ENCODE assay signal across 13 cellular contexts in the genomic region with DNA sequence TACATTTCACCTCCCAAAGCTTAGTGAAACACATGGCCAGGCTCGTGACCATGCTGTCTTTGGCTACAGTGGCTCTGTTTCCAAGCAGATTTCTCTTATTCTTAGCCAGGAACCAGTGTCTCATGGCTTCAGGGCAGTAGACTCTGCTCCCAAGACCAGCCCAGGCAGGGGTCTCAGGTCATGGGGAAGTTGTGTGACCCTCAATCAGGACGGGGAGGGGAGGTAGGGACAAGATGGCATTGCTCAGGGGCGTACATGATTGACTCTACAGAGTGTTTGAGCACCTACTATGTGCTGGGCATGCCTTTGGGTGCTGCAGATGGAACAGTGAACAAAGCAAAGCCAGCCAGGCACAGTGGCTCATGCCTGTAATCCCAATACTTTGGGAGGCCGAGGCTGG.
DNase-seq lines count a peak whose midpoint lies in the region; ATAC-seq and TF ChIP-seq lines count a peak whose summit lies in the region.
"Had no signal": no experiment of that assay in that cellular context is flagged by ENCODE, and none has a peak within 500 bp of the region (broad histone marks: within the 10 kb centered on the region; RNA-seq: fewer than 3 reads in every experiment).

No MANE protein-coding gene starts in this region.

- no peak for TF ChIP-seq EP300 in suprapubic skin (IDR thresholded peaks at IDR 0.05)

- H3K27ac ChIP-seq in BLaER1 treated with 17β-estradiol and CSF1 and Interleukin-3, amounts not matched to agents 10 nM and 100 nM: no peak overlapping the region
- no peak overlapping the region for H3K27ac ChIP-seq in suprapubic skin
- no peak overlapping the region for H3K27ac ChIP-seq in CD8-positive, alpha-beta memory T cell (ENCODE audit: low read depth, low read length)

- ATAC-seq in activated CD8-positive, alpha-beta memory T cell treated with anti-CD3 and anti-CD28 coated beads, Interleukin-2, amount 10 ng/mL, durations not matched to agents 7 days and 5 days: no peak
- ATAC-seq in left lobe of liver: no peak

- DNase-seq in activated CD8-positive, alpha-beta memory T cell treated with anti-CD3 and anti-CD28 coated beads, Interleukin-2, amount 50 U/mL, for 48 hours: peak; percentile 29
- no peak for DNase-seq in activated CD8-positive, alpha-beta memory T cell treated with anti-CD3 and anti-CD28 coated beads, Interleukin-2, amount 10 ng/mL, durations not matched to agents 7 days and 5 days
- DNase-seq in left lobe of liver (ENCODE audit: low spot score): peak; percentile 8
- peak; percentile 49 to 56 for DNase-seq in suprapubic skin (ENCODE audit: low spot score in 2 of 2)
- DNase-seq in ecto neural progenitor cell (ENCODE audit: low spot score): no peak
- DNase-seq in kidney tubule cell (ENCODE audit: low spot score): no peak
- DNase-seq in CD8-positive, alpha-beta memory T cell: no peak
- DNase-seq: 8988T; C1 segment of cervical spinal cord; Caco-2; CD4-positive, CD25-positive, alpha-beta regulatory T cell had no signal

- H4K20me1 ChIP-seq in BLaER1 treated with 17β-estradiol and CSF1 and Interleukin-3, amounts not matched to agents 10 nM and 100 nM: no peaks in the 10 kb centered on the region

- H3K9me3 Mint-ChIP-seq in activated CD8-positive, alpha-beta memory T cell treated with anti-CD3 and anti-CD28 coated beads, Interleukin-2, amount 10 ng/mL, durations not matched to agents 7 days and 5 days (ENCODE audit: low read depth): no peaks in the 10 kb centered on the region
- H3K9me3 Mint-ChIP-seq in CD8-positive, alpha-beta memory T cell: peaks cover 0 to 2% (median 0%) of the 10 kb centered on the region in 5 donors

- no peak for TF ChIP-seq POLR2A in suprapubic skin (IDR thresholded peaks at IDR 0.05)

- H3K9me3 ChIP-seq in BLaER1 treated with 17β-estradiol and CSF1 and Interleukin-3, amounts not matched to agents 10 nM and 100 nM (replicated peaks in 1 of 11): peaks cover 0 to 12% (median 8%) of the 10 kb centered on the region in 11 experiments; a peak in 17 of 22 replicates
- no peaks in the 10 kb centered on the region for H3K9me3 ChIP-seq in suprapubic skin
- no peaks in the 10 kb centered on the region for H3K9me3 ChIP-seq in CD8-positive, alpha-beta memory T cell (ENCODE audit: low read length)
- H3K9me3 ChIP-seq: Caco-2, HAP-1 had no signal

- peak overlapping the region in 7 of 11 experiments; percentile 2 to 73 (median 65); a peak in 11 of 22 replicates for H3K4me2 ChIP-seq in BLaER1 treated with 17β-estradiol and CSF1 and Interleukin-3, amounts not matched to agents 10 nM and 100 nM

- no peak overlapping the region for H3K9ac ChIP-seq in BLaER1 treated with 17β-estradiol and CSF1 and Interleukin-3, amounts not matched to agents 10 nM and 100 nM

- no peaks in the 10 kb centered on the region for H3K27me3 ChIP-seq in BLaER1 treated with 17β-estradiol and CSF1 and Interleukin-3, amounts not matched to agents 10 nM and 100 nM
- peaks cover 12% of the 10 kb centered on the region for H3K27me3 ChIP-seq in suprapubic skin
- H3K27me3 ChIP-seq in CD8-positive, alpha-beta memory T cell (ENCODE audit: insufficient read depth, low read length, poor library complexity, severe bottlenecking): no peaks in the 10 kb centered on the region

- CTCF ChIA-PET in activated CD8-positive, alpha-beta memory T cell treated with anti-CD3 and anti-CD28 coated beads, Interleukin-2, amount 10 ng/mL, durations not matched to agents 7 days and 5 days (lab: Charles Lee): interaction anchor here (1.2 kb wide), 1 partner anchor 277 kb away, joined by 3 read pairs; no protein-coding TSS in a partner anchor
- CTCF ChIA-PET in CD8-positive, alpha-beta memory T cell (lab: Charles Lee): interaction anchor here (0.6 to 4.3 kb wide), 3 partner anchors 63 to 106 kb away, joined by 3 to 38 read pairs (median 3); no protein-coding TSS in a partner anchor

- WGBS in suprapubic skin: 49% methylated on average over 4 of the region's 4 CpGs

- no peaks in the 10 kb centered on the region for H3K4me1 Mint-ChIP-seq in activated CD8-positive, alpha-beta memory T cell treated with anti-CD3 and anti-CD28 coated beads, Interleukin-2, amount 10 ng/mL, durations not matched to agents 7 days and 5 days
- H3K4me1 Mint-ChIP-seq in CD8-positive, alpha-beta memory T cell: peaks cover 3 to 8% (median 7%) of the 10 kb centered on the region in 3 donors

- no peak overlapping the region for H3K4me3 Mint-ChIP-seq in activated CD8-positive, alpha-beta memory T cell treated with anti-CD3 and anti-CD28 coated beads, Interleukin-2, amount 10 ng/mL, durations not matched to agents 7 days and 5 days
- H3K4me3 Mint-ChIP-seq in CD8-positive, alpha-beta memory T cell: peak overlapping the region in 1 of 7 donors; percentile 48
- H3K4me3 Mint-ChIP-seq: CD4-positive, CD25-positive, alpha-beta regulatory T cell had no signal

- H3K27me3 Mint-ChIP-seq in activated CD8-positive, alpha-beta memory T cell treated with anti-CD3 and anti-CD28 coated beads, Interleukin-2, amount 10 ng/mL, durations not matched to agents 7 days and 5 days: peaks cover 22% of the 10 kb centered on the region
- peaks cover 24 to 32% of the 10 kb centered on the region in 2 donors for H3K27me3 Mint-ChIP-seq in CD8-positive, alpha-beta memory T cell

- no peak overlapping the region for H3K27ac Mint-ChIP-seq in activated CD8-positive, alpha-beta memory T cell treated with anti-CD3 and anti-CD28 coated beads, Interleukin-2, amount 10 ng/mL, durations not matched to agents 7 days and 5 days
- no peak overlapping the region for H3K27ac Mint-ChIP-seq in CD8-positive, alpha-beta memory T cell
- H3K27ac Mint-ChIP-seq: CD4-positive, CD25-positive, alpha-beta regulatory T cell had no signal

- no peak overlapping the region for H3K4me3 ChIP-seq in BLaER1 treated with 17β-estradiol and CSF1 and Interleukin-3, amounts not matched to agents 10 nM and 100 nM
- H3K4me3 ChIP-seq in suprapubic skin: no peak overlapping the region
- H3K4me3 ChIP-seq in CD8-positive, alpha-beta memory T cell (ENCODE audit: low read length): no peak overlapping the region
- H3K4me3 ChIP-seq: HAP-1 had no signal

- TF ChIP-seq CTCF in suprapubic skin (IDR thresholded peaks at IDR 0.05): no peak

- H3K4me1 ChIP-seq in BLaER1 treated with 17β-estradiol and CSF1 and Interleukin-3, amounts not matched to agents 10 nM and 100 nM: peaks cover 6 to 72% (median 61%) of the 10 kb centered on the region in 10 experiments; a peak in 19 of 20 replicates
- no peaks in the 10 kb centered on the region for H3K4me1 ChIP-seq in suprapubic skin
- H3K4me1 ChIP-seq in CD8-positive, alpha-beta memory T cell (ENCODE audit: insufficient read depth, low read length): no peaks in the 10 kb centered on the region
- H3K4me1 ChIP-seq: Caco-2, HAP-1 had no signal

- no peaks in the 10 kb centered on the region for H3K36me3 ChIP-seq in BLaER1 treated with 17β-estradiol and CSF1 and Interleukin-3, amounts not matched to agents 10 nM and 100 nM
- H3K36me3 ChIP-seq in suprapubic skin: no peaks in the 10 kb centered on the region
- H3K36me3 ChIP-seq in CD8-positive, alpha-beta memory T cell (ENCODE audit: insufficient read depth, low read length): no peaks in the 10 kb centered on the region
- H3K36me3 ChIP-seq: HAP-1 had no signal

- POLR2A ChIA-PET in CD8-positive, alpha-beta memory T cell (lab: Charles Lee): no interaction called here

- H3K36me3 Mint-ChIP-seq in activated CD8-positive, alpha-beta memory T cell treated with anti-CD3 and anti-CD28 coated beads, Interleukin-2, amount 10 ng/mL, durations not matched to agents 7 days and 5 days: no peaks in the 10 kb centered on the region
- H3K36me3 Mint-ChIP-seq in CD8-positive, alpha-beta memory T cell: peaks cover 0 to 3% (median 0%) of the 10 kb centered on the region in 3 donors
- H3K36me3 Mint-ChIP-seq: CD4-positive, CD25-positive, alpha-beta regulatory T cell had no signal

Comparison
In these comparisons a context has a peak if more than half of its experiments do, and no peak if none do; other contexts are left out.
1. DNase-seq: peak in activated CD8-positive, alpha-beta memory T cell treated with anti-CD3 and anti-CD28 coated beads, Interleukin-2, amount 50 U/mL, for 48 hours (single experiment), left lobe of liver (single experiment) and suprapubic skin (2 of 2); none in activated CD8-positive, alpha-beta memory T cell treated with anti-CD3 and anti-CD28 coated beads, Interleukin-2, amount 10 ng/mL, durations not matched to agents 7 days and 5 days (single experiment), ecto neural progenitor cell (single experiment), kidney tubule cell (single experiment) and CD8-positive, alpha-beta memory T cell (0 of 5).